ENCODE assay signal across 34 cellular contexts in the genomic region with DNA sequence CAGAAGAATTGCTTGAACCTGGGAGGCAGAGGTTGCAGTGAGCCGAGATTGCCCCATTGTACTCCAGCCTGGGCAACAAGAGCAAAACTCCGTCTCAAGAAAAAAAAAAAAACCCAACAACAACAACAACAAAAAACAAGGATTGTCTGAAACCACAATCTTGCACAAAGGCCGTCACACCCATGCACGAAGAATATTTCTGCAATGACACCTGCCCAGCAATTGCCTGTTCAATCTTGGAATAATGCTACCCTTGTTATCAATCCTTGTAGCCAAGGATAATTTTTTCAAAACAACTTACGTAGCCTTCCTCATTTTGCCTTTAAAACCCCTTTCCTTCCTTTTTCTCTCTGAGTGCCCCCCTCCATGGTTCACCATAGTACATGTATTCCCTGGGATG. TPM values are rescaled to one million over a fixed set of nuclear protein-coding genes. Genes with fewer than 3 reads are reported as not detected.
"Had no signal": no experiment of that assay in that cellular context is flagged by ENCODE, and none has a peak within 500 bp of the region (broad histone marks: within the 10 kb centered on the region; RNA-seq: fewer than 3 reads in every experiment).

No MANE protein-coding gene starts in this region.

- H3K27ac ChIP-seq: KMS-11 had no signal

- H3K36me3 ChIP-seq: MG63 had no signal

- H3K9ac ChIP-seq: KMS-11 had no signal

- H3K4me2 ChIP-seq: KMS-11 had no signal

- DNase-seq: Karpas-422, Kasumi-1, KG1, MG63, MM.1S, MV-4-11, NCI-H1048, NCI-H1092, NCI-H1092 treated with DMSO at 0.1 percent for 48 hours, NCI-H1105, NCI-H1105 treated with DMSO at 0.1 percent for 48 hours, NCI-H1417, NCI-H1417 treated with DMSO at 0.1 percent for 48 hours, NCI-H1436, NCI-H1436 treated with DMSO at 0.1 percent for 48 hours, NCI-H1694, NCI-H1694 treated with DMSO at 0.1 percent for 48 hours, NCI-H187, NCI-H187 treated with DMSO at 0.1 percent for 48 hours, NCI-H1930, NCI-H2029, NCI-H2029 treated with DMSO at 0.1 percent for 48 hours, NCI-H2081, NCI-H2081 treated with DMSO at 0.1 percent for 48 hours, NCI-H2107, NCI-H2171, NCI-H2171 treated with DMSO at 0.1 percent for 48 hours, NCI-H2227 treated with DMSO at 0.1 percent for 48 hours, NCI-H226, NCI-H345, NCI-H446, NCI-H446 treated with DMSO at 0.1 percent for 48 hours had no signal

- H3K27me3 ChIP-seq: MG63 had no signal

- H3K4me3 ChIP-seq: MG63 had no signal

RNA-seq across cellular contexts. Expression of a gene that starts 54.8 kb away (rescaled TPM):
- total RNA-seq: NCI-H460 had no signal
